ENCODE assay signal across 1 cellular context in genomic region chr20:51097334-51098176, GRCh38.
TF ChIP-seq lines count a peak whose summit lies in the region.

No MANE protein-coding gene starts in this region.

TF ChIP-seq in HepG2, 621 proteins besides CTCF, POLR2A, EP300 and RAD21 (continued from another document):
- no peak for TF ChIP-seq ZNF414 (CRISPR knock-in tag; IDR thresholded peaks at IDR 0.05)
